In the genomic region with DNA sequence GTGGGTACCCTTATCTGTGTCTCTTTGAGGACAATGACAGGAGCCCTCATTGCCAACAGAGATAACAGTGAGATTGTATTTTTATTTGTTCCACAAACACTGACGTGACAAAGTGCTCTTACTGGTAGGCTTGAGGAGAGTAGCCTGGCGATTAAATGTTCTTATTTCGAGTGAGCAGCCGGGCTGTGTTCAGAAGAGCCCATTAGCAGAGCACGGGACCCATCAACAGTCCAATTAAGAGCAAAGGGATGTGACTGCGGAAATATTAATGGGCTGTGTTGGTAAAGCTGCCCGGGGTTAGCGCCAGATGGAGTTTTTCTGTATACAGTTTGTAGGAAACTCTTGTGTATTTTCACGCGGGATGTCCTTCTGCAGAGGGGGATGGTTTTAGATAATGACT, we compare ENCODE assay signal across 30 cellular contexts.
DNase-seq lines count a peak whose midpoint lies in the region; ATAC-seq, FAIRE-seq and TF ChIP-seq lines count a peak whose summit lies in the region.
"Had no signal": no experiment of that assay in that cellular context is flagged by ENCODE, and none has a peak within 500 bp of the region (broad histone marks: within the 10 kb centered on the region; RNA-seq: fewer than 3 reads in every experiment).

No MANE protein-coding gene starts in this region.

- H3K36me3 ChIP-seq in heart right ventricle (no peaks in the 10 kb centered on the region), hepatocyte (replicated peaks; ENCODE audit: insufficient read depth, low read depth) (no peaks in the 10 kb centered on the region), BE2C (no peaks in the 10 kb centered on the region), upper lobe of left lung (no peaks in the 10 kb centered on the region)
- H3K36me3 ChIP-seq: brain microvascular endothelial cell, lower lobe of right lung, Peyer's patch, thyroid gland, WERI-Rb-1 had no signal

- peak; percentile 50 for FAIRE-seq in GM12892 (lab: Jason Lieb, UNC)

- H2AFZ ChIP-seq in hepatocyte: no peak overlapping the region

- ATAC-seq in heart right ventricle: peak in 5 of 8 donors; percentile 27 to 87 (median 65)
- ATAC-seq in upper lobe of left lung (ENCODE audit: low FRiP score in 2 of 2): no peak
- ATAC-seq: activated T-helper 17 cell treated with anti-CD3 and anti-CD28 coated beads, Interleukin-2, amount 50 U/mL, for 72 hours; psoas muscle had no signal

- H3K79me2 ChIP-seq in hepatocyte: peaks cover 32% of the 10 kb centered on the region

- no peak overlapping the region for H3K4me3 ChIP-seq in heart right ventricle
- no peak overlapping the region for H3K4me3 ChIP-seq in hepatocyte
- no peak overlapping the region for H3K4me3 ChIP-seq in BE2C (ENCODE audit: low read depth, low read length)
- no peak overlapping the region for H3K4me3 ChIP-seq in upper lobe of left lung
- H3K4me3 ChIP-seq: lower lobe of right lung, Peyer's patch, psoas muscle, thyroid gland had no signal

- peaks cover 2% of the 10 kb centered on the region for H4K20me1 ChIP-seq in hepatocyte (ENCODE audit: insufficient read depth, poor library complexity, severe bottlenecking)

- TF ChIP-seq CTCF in heart right ventricle (IDR thresholded peaks at IDR 0.05) (no peak), hepatocyte (IDR thresholded peaks at IDR 0.05; ENCODE audit: poor library complexity) (no peak), BE2C (IDR thresholded peaks at IDR 0.05; ENCODE audit: low read depth, low read length) (no peak), upper lobe of left lung (IDR thresholded peaks at IDR 0.05) (no peak)

- H3K27me3 ChIP-seq in heart right ventricle (no peaks in the 10 kb centered on the region), hepatocyte (no peaks in the 10 kb centered on the region), BE2C (no peaks in the 10 kb centered on the region), upper lobe of left lung (no peaks in the 10 kb centered on the region)
- H3K27me3 ChIP-seq: brain microvascular endothelial cell, Peyer's patch, thyroid gland had no signal

- H3K4me2 ChIP-seq in hepatocyte: no peak overlapping the region

- DNase-seq in DMS153 (lab: John Stamatoyannopoulos, UW): peak; percentile 15
- no peak for DNase-seq in GM12892 (ENCODE audit: insufficient read length)
- DNase-seq in NCI-H524 (lab: John Stamatoyannopoulos, UW): peak; percentile 55 to 71
- no peak for DNase-seq in heart right ventricle
- DNase-seq in hepatocyte (ENCODE audit: low spot score): no peak
- DNase-seq in EL: no peak
- DNase-seq in BE2C: no peak
- DNase-seq in upper lobe of left lung: no peak
- DNase-seq: ACHN; activated CD4-positive, alpha-beta T cell treated with anti-CD3 and anti-CD28 coated beads for 4 hours; activated naive CD4-positive, alpha-beta T cell treated with anti-CD3 and anti-CD28 coated beads, Interleukin-2, amount 10 ng/mL, durations not matched to agents 7 days and 5 days; brain microvascular endothelial cell; CD8-positive, alpha-beta memory T cell; DMS53; GDM1; HCEC 1CT; KG1; lower lobe of right lung; midbrain; naive B cell; NCI-H1436; NCI-H226; nucleus accumbens; Peyer's patch; psoas muscle; stimulated activated CD4-positive, alpha-beta T cell treated with anti-CD3 and anti-CD28 coated beads, Interleukin-4, amount 100 ng/mL, for 24 hours; T1000; thyroid gland; WERI-Rb-1 had no signal

- no peaks in the 10 kb centered on the region for H3K9me2 ChIP-seq in hepatocyte (replicated peaks; ENCODE audit: insufficient read depth)

- intact Hi-C loops in heart right ventricle (cut with DNase I): no loop called here

- TF ChIP-seq POLR2A in GM12892 (IDR thresholded peaks at IDR 0.05; ENCODE audit: low read depth, low read length): no peak
- no peak for TF ChIP-seq POLR2A in upper lobe of left lung (IDR thresholded peaks at IDR 0.05)

- H3K27ac ChIP-seq in heart right ventricle (no peak overlapping the region), hepatocyte (no peak overlapping the region), upper lobe of left lung (no peak overlapping the region)
- H3K27ac ChIP-seq: brain microvascular endothelial cell, lower lobe of right lung, Peyer's patch, psoas muscle, thyroid gland, WERI-Rb-1 had no signal

- WGBS in heart right ventricle, 2 donors: 81 to 86% methylated on average over 10 of the region's 10 CpGs
- 65% methylated on average over 10 of the region's 10 CpGs for WGBS in hepatocyte (ENCODE audit: low lambda C conversion rate, missing lambda C conversion rate)
- WGBS in upper lobe of left lung, 2 donors: 62 to 64% methylated on average over 10 of the region's 10 CpGs

- TF ChIP-seq EP300 in upper lobe of left lung (IDR thresholded peaks at IDR 0.05): no peak

- no peaks in the 10 kb centered on the region for H3K9me3 ChIP-seq in heart right ventricle
- H3K9me3 ChIP-seq in hepatocyte (ENCODE audit: low read depth): no peaks in the 10 kb centered on the region
- no peaks in the 10 kb centered on the region for H3K9me3 ChIP-seq in BE2C
- H3K9me3 ChIP-seq in upper lobe of left lung: no peaks in the 10 kb centered on the region
- H3K9me3 ChIP-seq: lower lobe of right lung, Peyer's patch, psoas muscle, thyroid gland had no signal

- H3K4me1 ChIP-seq in heart right ventricle: peaks cover 0 to 35% (median 7%) of the 10 kb centered on the region in 9 donors
- H3K4me1 ChIP-seq in hepatocyte (ENCODE audit: insufficient read depth): peaks cover 4% of the 10 kb centered on the region
- no peaks in the 10 kb centered on the region for H3K4me1 ChIP-seq in BE2C
- peaks cover 0 to 7% (median 0%) of the 10 kb centered on the region in 4 donors for H3K4me1 ChIP-seq in upper lobe of left lung
- H3K4me1 ChIP-seq: lower lobe of right lung, Peyer's patch had no signal

Comparison
In these comparisons a context has a peak if more than half of its experiments do, and no peak if none do; other contexts are left out.
1. DNase-seq: peak in DMS153 (single experiment) and NCI-H524 (2 of 2); none in GM12892 (single experiment), heart right ventricle (0 of 2), hepatocyte (single experiment), EL (single experiment), BE2C (single experiment) and upper lobe of left lung (0 of 2).
2. ATAC-seq: peak in heart right ventricle (5 of 8); none in upper lobe of left lung (0 of 2).